Comparison of ENCODE assay signal across 8 cellular contexts in the genomic region with DNA sequence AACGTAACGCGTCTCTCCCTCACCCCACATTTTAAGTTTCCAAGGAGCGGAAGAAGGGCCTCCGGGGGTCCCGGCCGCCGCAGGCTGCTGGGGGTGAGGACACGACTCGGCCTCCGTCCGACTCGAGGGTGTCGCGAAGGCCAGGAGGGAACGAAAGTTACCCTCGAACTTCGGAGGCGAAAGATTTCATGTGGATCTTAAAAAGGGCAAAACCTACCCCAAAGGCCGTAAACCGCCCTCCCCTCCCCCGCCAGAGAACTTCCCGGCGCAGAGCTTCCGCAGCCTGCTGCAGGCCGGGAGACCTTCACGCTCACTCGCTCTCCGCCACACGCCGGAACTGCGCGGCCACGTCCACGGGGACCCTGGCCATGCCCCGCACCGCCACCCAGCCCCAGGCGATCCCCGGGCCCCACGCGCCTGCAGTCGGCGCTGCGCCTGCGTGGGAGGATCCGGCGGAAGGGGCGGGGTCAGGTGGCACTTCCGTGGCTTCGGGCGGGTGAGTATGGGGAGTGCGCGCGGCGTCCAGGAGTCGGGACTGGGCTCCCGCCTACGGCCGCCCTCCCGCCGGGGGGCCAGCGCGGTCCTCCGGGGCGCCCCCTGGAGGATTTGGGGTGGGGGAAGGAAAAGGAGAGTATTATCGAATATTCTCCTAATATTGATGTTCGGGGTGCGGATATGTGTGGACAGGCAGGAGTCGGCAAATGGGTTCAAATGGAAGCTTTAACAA. TPM values are rescaled to one million over a fixed set of nuclear protein-coding genes. Genes with fewer than 3 reads are reported as not detected.
DNase-seq lines count a peak whose midpoint lies in the region; ATAC-seq, FAIRE-seq and TF ChIP-seq lines count a peak whose summit lies in the region.

Gene MMAA (plus strand): TSS at position 474 of the 727 bp plus-strand sequence. CDS start 19,755 bp downstream, outside the sequence.

- H3K9me3 ChIP-seq in kidney (ENCODE audit: control insufficient read depth in 1 of 2, low read length in 2 of 2), result no peaks in the 10 kb centered on the region

- H3K4me1 ChIP-seq in kidney (ENCODE audit: control insufficient read depth in 1 of 2, insufficient read depth in 1 of 2, low read depth in 1 of 2, low read length in 2 of 2), result peaks cover 0 to 21% of the 10 kb centered on the region in 2 donors

- TF ChIP-seq CTCF in AG09319 (IDR thresholded peaks at IDR 0.05; ENCODE audit: low read depth, low read length) (peak; percentile 51), kidney (IDR thresholded peaks at IDR 0.05; ENCODE audit: borderline replicate concordance, extremely low read depth, insufficient read depth) (peak; percentile 8)

- no peaks in the 10 kb centered on the region for H3K36me3 ChIP-seq in kidney (ENCODE audit: control insufficient read depth in 1 of 2, insufficient read depth in 2 of 2, low read length in 2 of 2)

- DNase-seq in AG09319 (ENCODE audit: extremely low read depth, low read depth) (peak; percentile 85), NCI-H345 treated with DMSO at 0.1 percent for 48 hours (lab: John Stamatoyannopoulos, UW; ENCODE audit: unreplicated experiment) (peak; percentile 56), cerebellar cortex (ENCODE audit: low spot score) (peak; percentile 90), kidney (peak; percentile 99)
- peak; percentile 98 for DNase-seq in stimulated activated CD4-positive, alpha-beta T cell treated with anti-CD3 and anti-CD28 coated beads, Interleukin-15, amount 100 ng/mL, for 24 hours

- peak within 1 kb of the TSS; percentile 97 to 99 for H3K27ac ChIP-seq in kidney (ENCODE audit: low read depth in 2 of 2, low read length in 2 of 2)

- peak within 1 kb of the TSS; percentile 83 to 96 for H3K4me3 ChIP-seq in kidney (ENCODE audit: low read length in 2 of 2)

- ATAC-seq in GM18907 (IDR thresholded peaks at IDR 0.05; ENCODE audit: unreplicated experiment) (peak; percentile 89), HG03159 (IDR thresholded peaks at IDR 0.05; ENCODE audit: unreplicated experiment) (peak; percentile 87)
- ATAC-seq in activated CD4-positive, CD25-positive, alpha-beta regulatory T cell treated with anti-CD3 and anti-CD28 coated beads, Interleukin-2, amount 50 U/mL, for 24 hours, result peak; percentile 91 to 94

- FAIRE-seq in kidney (lab: Jason Lieb, UNC), result no peak

- intact Hi-C loops in kidney (cut with DNase I), result no loop called here

- H3K9ac ChIP-seq in kidney (ENCODE audit: low read length in 2 of 2), result peak within 1 kb of the TSS; percentile 71 to 100

RNA-seq across cellular contexts. Expression of gene MMAA, which starts in this region (rescaled TPM):
- 18.5 TPM for total RNA-seq in kidney
- 12.8 TPM for polyA plus RNA-seq in kidney (ENCODE audit: insufficient read depth, low read depth, low replicate concordance)

Comparison
In these comparisons a context has a peak if more than half of its experiments do, and no peak if none do; other contexts are left out.
1. Peak in every context shown above with its lines: DNase-seq, ATAC-seq, H3K4me3 ChIP-seq and H3K27ac ChIP-seq.